In the genomic region with DNA sequence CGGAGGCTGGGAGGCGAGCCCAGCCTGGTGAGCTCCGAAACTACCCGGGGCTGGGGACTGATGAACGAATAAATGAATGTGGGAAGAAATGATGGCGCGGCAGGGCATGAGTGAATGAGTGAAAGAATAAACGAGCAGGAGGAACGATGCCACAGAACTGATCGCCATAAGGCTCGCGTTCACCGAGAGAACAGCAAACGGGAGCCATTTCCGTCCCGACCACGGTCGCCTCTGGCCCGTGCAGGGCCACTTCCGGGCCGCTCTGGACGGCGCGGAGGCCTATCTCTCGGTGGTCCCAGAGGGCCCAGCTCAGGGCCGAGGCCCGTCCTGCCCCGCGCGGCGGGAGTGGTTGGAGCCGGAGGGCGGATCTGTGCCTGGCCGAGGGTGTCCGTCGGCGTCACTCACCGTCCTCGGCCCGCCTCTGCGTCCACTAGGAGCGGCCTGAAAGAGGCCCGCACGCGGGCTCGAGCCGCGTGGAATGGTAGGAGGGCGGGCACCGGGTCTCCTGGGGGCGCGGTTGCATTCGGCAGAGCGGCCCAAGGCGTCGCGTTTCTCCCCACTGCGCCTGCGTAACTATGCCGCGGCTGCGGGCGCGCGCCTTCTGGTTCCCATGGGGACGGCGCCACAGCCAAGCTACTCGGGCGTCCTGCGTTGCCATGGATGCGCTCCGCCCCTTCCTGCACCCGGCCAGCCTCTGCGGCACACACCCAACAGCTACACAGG, we compare ENCODE assay signal across 8 cellular contexts. TPM values are rescaled to one million over a fixed set of nuclear protein-coding genes. Genes with fewer than 3 reads are reported as not detected.
A peak's percentile ranks its signal among the peaks of the same experiment; 100 is the strongest.
DNase-seq lines count a peak whose midpoint lies in the region; ATAC-seq and TF ChIP-seq lines count a peak whose summit lies in the region.

A gene (minus strand): TSS at position 480 of the 723 bp plus-strand sequence. CDS start 5,116 bp downstream, outside the sequence.

- peak within 1 kb of the TSS; percentile 93 for H3K4me3 Mint-ChIP-seq in osteocyte (ENCODE audit: unreplicated experiment)

- peaks cover 0 to 8% of the 10 kb centered on the region in 2 donors for H3K36me3 Mint-ChIP-seq in activated naive CD4-positive, alpha-beta T cell treated with anti-CD3 and anti-CD28 coated beads, Interleukin-2, amount 50 U/mL, for 72 hours
- no peaks in the 10 kb centered on the region for H3K36me3 Mint-ChIP-seq in osteocyte (ENCODE audit: unreplicated experiment)

- H3K9me3 Mint-ChIP-seq in activated naive CD4-positive, alpha-beta T cell treated with anti-CD3 and anti-CD28 coated beads, Interleukin-2, amount 50 U/mL, for 72 hours = no peaks in the 10 kb centered on the region
- H3K9me3 Mint-ChIP-seq in osteocyte (ENCODE audit: unreplicated experiment) = no peaks in the 10 kb centered on the region

- POLR2A ChIA-PET in GM10248 (lab: Yijun Ruan, JAX) = interaction anchor here (0.6 to 1.0 kb wide), 6 partner anchors 11 to 1078 kb away, joined by 3 to 9 read pairs (median 4); a partner anchor contains a TSS
- POLR2A ChIA-PET in SK-N-SH (lab: Yijun Ruan, JAX) = interaction anchor here (0.6 to 3.2 kb wide), 20 partner anchors 9 to 192 kb away, joined by 3 to 34 read pairs (median 6); a partner anchor contains a TSS

- peaks cover 15% of the 10 kb centered on the region for H3K4me1 Mint-ChIP-seq in osteocyte (ENCODE audit: unreplicated experiment)

- no peak for TF ChIP-seq EP300 in SK-N-SH (IDR thresholded peaks at IDR 0.05; ENCODE audit: borderline replicate concordance in 1 of 2, low read depth in 1 of 2, low read length in 1 of 2)

- peaks cover 0 to 8% of the 10 kb centered on the region in 2 experiments; a peak in 2 of 4 replicates for H3K4me1 ChIP-seq in SK-N-SH (ENCODE audit: control insufficient read depth in 1 of 2, insufficient read depth in 2 of 2, low read depth in 1 of 2, low read length in 1 of 2)
- H3K4me1 ChIP-seq in thymus (ENCODE audit: control insufficient read depth, insufficient read depth, low read length) = peaks cover 3% of the 10 kb centered on the region

- peak; percentile 88 for ATAC-seq in HG02610 (IDR thresholded peaks at IDR 0.05; ENCODE audit: unreplicated experiment)
- peak; percentile 97 for ATAC-seq in activated naive CD4-positive, alpha-beta T cell treated with anti-CD3 and anti-CD28 coated beads, Interleukin-2, amount 50 U/mL, for 72 hours

- CTCF ChIA-PET in GM10248 (lab: Yijun Ruan, JAX) (interaction anchor here (0.6 to 3.2 kb wide), 12 partner anchors 11 to 157 kb away, joined by 3 to 14 read pairs (median 4); a partner anchor contains a TSS), SK-N-SH (lab: Yijun Ruan, JAX) (interaction anchor here (0.6 to 2.5 kb wide), 8 partner anchors 9 to 157 kb away, joined by 3 to 12 read pairs (median 3); a partner anchor contains a TSS)

- peak within 1 kb of the TSS; percentile 87 to 99 for H3K27ac Mint-ChIP-seq in activated naive CD4-positive, alpha-beta T cell treated with anti-CD3 and anti-CD28 coated beads, Interleukin-2, amount 50 U/mL, for 72 hours
- H3K27ac Mint-ChIP-seq in osteocyte (ENCODE audit: unreplicated experiment) = peak within 1 kb of the TSS; percentile 98

- intact Hi-C loops in head of caudate nucleus (cut with DNase I) = no loop called here

- H3K9ac ChIP-seq in SK-N-SH = peak within 1 kb of the TSS; percentile 97

- H3K36me3 ChIP-seq in SK-N-SH (replicated peaks in 1 of 2; ENCODE audit: control insufficient read depth in 1 of 2, insufficient read depth in 2 of 2, low read length in 1 of 2) (no peaks in the 10 kb centered on the region), thymus (ENCODE audit: control insufficient read depth, insufficient read depth) (no peaks in the 10 kb centered on the region)

- no peaks in the 10 kb centered on the region for H3K9me3 ChIP-seq in SK-N-SH
- no peaks in the 10 kb centered on the region for H3K9me3 ChIP-seq in thymus (ENCODE audit: control insufficient read depth)

- H3K27ac ChIP-seq in SK-N-SH (ENCODE audit: low read depth in 2 of 2, low read length in 1 of 2) (peak within 1 kb of the TSS; percentile 97 to 98), thymus (ENCODE audit: low read depth) (peak within 1 kb of the TSS; percentile 88)

- H3K79me2 ChIP-seq in SK-N-SH (ENCODE audit: insufficient read depth) = no peaks in the 10 kb centered on the region

- peak within 1 kb of the TSS; percentile 99 for H2AFZ ChIP-seq in SK-N-SH (ENCODE audit: low read depth)

- no peaks in the 10 kb centered on the region for H4K20me1 ChIP-seq in SK-N-SH (ENCODE audit: insufficient read depth)

- TF ChIP-seq RAD21 in SK-N-SH (IDR thresholded peaks at IDR 0.05; ENCODE audit: low read length) = no peak

- DNase-seq in GM10248 (ENCODE audit: extremely low spot score) = peak; percentile 100
- peak; percentile 90 for DNase-seq in NCI-H1092 (lab: John Stamatoyannopoulos, UW)
- DNase-seq in SK-N-SH = peak; percentile 99
- peak; percentile 96 to 97 for DNase-seq in activated naive CD4-positive, alpha-beta T cell treated with anti-CD3 and anti-CD28 coated beads, Interleukin-2, amount 50 U/mL, for 72 hours (ENCODE audit: low spot score in 2 of 2)
- DNase-seq in head of caudate nucleus = peak; percentile 94 to 99 (median 98)
- DNase-seq in osteocyte (ENCODE audit: extremely low spot score, unreplicated experiment) = peak; percentile 99

- H3K4me3 ChIP-seq in SK-N-SH (ENCODE audit: low read depth in 2 of 2, low read length in 1 of 2) = peak within 1 kb of the TSS; percentile 77 to 95
- peak within 1 kb of the TSS; percentile 78 for H3K4me3 ChIP-seq in thymus (ENCODE audit: low read length)

- TF ChIP-seq CTCF in GM10248 (IDR thresholded peaks at IDR 0.05; ENCODE audit: control extremely low read depth, extremely low read depth, low read depth, missing control alignments) = no peak
- TF ChIP-seq CTCF in SK-N-SH (IDR thresholded peaks at IDR 0.05) = no peak
- TF ChIP-seq CTCF in osteocyte (IDR thresholded peaks at IDR 0.05) = peak; percentile 6

- WGBS in SK-N-SH (ENCODE audit: low lambda C conversion rate) = 2% methylated on average over 15 of the region's 74 CpGs
- under 1% methylated on average over 74 of the region's 74 CpGs for WGBS in thymus

- H3F3A ChIP-seq in SK-N-SH (replicated peaks; ENCODE audit: insufficient read depth) = peaks cover 23% of the 10 kb centered on the region

- H3K4me2 ChIP-seq in SK-N-SH = peak within 1 kb of the TSS; percentile 98

- H3K27me3 ChIP-seq in SK-N-SH (ENCODE audit: insufficient read depth) = no peaks in the 10 kb centered on the region
- no peaks in the 10 kb centered on the region for H3K27me3 ChIP-seq in thymus (ENCODE audit: control insufficient read depth, insufficient read depth)

- H3K27me3 Mint-ChIP-seq in osteocyte (ENCODE audit: unreplicated experiment) = no peaks in the 10 kb centered on the region

- no peaks in the 10 kb centered on the region for H3K9me2 ChIP-seq in SK-N-SH

TF ChIP-seq in SK-N-SH, 30 proteins besides CTCF, POLR2A, EP300 and RAD21 (continues in another document):
- 0 out of 2 replicates have a peak, but pooled peaks have one; percentile 3 for TF ChIP-seq SMC3 (IDR thresholded peaks at IDR 0.05; ENCODE audit: low read depth, low read length)
- TF ChIP-seq NFIC (IDR thresholded peaks at IDR 0.05; ENCODE audit: borderline replicate concordance) = no peak
- peak; percentile 88 for TF ChIP-seq GABPA (IDR thresholded peaks at IDR 0.05; ENCODE audit: low read depth)
- TF ChIP-seq MXI1 (IDR thresholded peaks at IDR 0.05; ENCODE audit: low read depth, low read length) = peak; percentile 99
- TF ChIP-seq, protein P1, sequence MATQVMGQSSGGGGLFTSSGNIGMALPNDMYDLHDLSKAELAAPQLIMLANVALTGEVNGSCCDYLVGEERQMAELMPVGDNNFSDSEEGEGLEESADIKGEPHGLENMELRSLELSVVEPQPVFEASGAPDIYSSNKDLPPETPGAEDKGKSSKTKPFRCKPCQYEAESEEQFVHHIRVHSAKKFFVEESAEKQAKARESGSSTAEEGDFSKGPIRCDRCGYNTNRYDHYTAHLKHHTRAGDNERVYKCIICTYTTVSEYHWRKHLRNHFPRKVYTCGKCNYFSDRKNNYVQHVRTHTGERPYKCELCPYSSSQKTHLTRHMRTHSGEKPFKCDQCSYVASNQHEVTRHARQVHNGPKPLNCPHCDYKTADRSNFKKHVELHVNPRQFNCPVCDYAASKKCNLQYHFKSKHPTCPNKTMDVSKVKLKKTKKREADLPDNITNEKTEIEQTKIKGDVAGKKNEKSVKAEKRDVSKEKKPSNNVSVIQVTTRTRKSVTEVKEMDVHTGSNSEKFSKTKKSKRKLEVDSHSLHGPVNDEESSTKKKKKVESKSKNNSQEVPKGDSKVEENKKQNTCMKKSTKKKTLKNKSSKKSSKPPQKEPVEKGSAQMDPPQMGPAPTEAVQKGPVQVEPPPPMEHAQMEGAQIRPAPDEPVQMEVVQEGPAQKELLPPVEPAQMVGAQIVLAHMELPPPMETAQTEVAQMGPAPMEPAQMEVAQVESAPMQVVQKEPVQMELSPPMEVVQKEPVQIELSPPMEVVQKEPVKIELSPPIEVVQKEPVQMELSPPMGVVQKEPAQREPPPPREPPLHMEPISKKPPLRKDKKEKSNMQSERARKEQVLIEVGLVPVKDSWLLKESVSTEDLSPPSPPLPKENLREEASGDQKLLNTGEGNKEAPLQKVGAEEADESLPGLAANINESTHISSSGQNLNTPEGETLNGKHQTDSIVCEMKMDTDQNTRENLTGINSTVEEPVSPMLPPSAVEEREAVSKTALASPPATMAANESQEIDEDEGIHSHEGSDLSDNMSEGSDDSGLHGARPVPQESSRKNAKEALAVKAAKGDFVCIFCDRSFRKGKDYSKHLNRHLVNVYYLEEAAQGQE (IDR thresholded peaks at IDR 0.05; ENCODE audit: low read depth, low read length) = peak; percentile 34; the same call in 1 of the 2 replicates
- TF ChIP-seq FOSL2 (IDR thresholded peaks at IDR 0.05; ENCODE audit: borderline replicate concordance, low read depth) = no peak
- peak; percentile 49 for TF ChIP-seq CHD2 (IDR thresholded peaks at IDR 0.05; ENCODE audit: low read length, partially characterized antibody)
- TF ChIP-seq, protein P2, sequence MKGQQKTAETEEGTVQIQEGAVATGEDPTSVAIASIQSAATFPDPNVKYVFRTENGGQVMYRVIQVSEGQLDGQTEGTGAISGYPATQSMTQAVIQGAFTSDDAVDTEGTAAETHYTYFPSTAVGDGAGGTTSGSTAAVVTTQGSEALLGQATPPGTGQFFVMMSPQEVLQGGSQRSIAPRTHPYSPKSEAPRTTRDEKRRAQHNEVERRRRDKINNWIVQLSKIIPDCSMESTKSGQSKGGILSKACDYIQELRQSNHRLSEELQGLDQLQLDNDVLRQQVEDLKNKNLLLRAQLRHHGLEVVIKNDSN (IDR thresholded peaks at IDR 0.05; ENCODE audit: borderline replicate concordance, low read depth) = peak; percentile 10; the same call in 1 of the 2 replicates
- TF ChIP-seq YY1 (IDR thresholded peaks at IDR 0.05; ENCODE audit: low read depth) = peak; percentile 81; the same call in 1 of the 2 replicates
- TF ChIP-seq ELF1 (IDR thresholded peaks at IDR 0.05) = peak; percentile 70

RNA-seq across cellular contexts. Expression of the gene that starts here (rescaled TPM):
- polyA plus RNA-seq in SK-N-SH (2012; rRNA removed) = 1.0 and 1.1 TPM in 2 replicates
- 0.30 and 0.45 TPM in 2 replicates for polyA plus RNA-seq in SK-N-SH (2012; cell fraction: cytosol; rRNA removed)
- polyA plus RNA-seq in SK-N-SH (2012; cell fraction: nucleus; rRNA removed) = 8.1 and 13.1 TPM in 2 replicates
- 1 to 10 TPM in 1 of 2 donors, under 1 TPM in 1; 0.23 to 2.6 TPM for total RNA-seq in activated naive CD4-positive, alpha-beta T cell treated with anti-CD3 and anti-CD28 coated beads, Interleukin-2, amount 50 U/mL, for 72 hours
- 1.4 and 2.7 TPM in 2 replicates for total RNA-seq in osteocyte
- polyA plus RNA-seq in thymus = 1.3 TPM

Comparison
In these comparisons a context has a peak if more than half of its experiments do, and no peak if none do; other contexts are left out.
1. Peak in every context shown above with its lines: DNase-seq, ATAC-seq, H3K4me3 ChIP-seq and H3K27ac ChIP-seq.